24 cellular contexts compared by ENCODE assay signal in genomic region chr11:14253878-14254277, GRCh38.
"Had no signal": no experiment of that assay in that cellular context is flagged by ENCODE, and none has a peak within 500 bp of the region (broad histone marks: within the 10 kb centered on the region; RNA-seq: fewer than 3 reads in every experiment).

No MANE protein-coding gene starts in this region.

- H3K9me3 ChIP-seq: pancreas, right lobe of liver, tibial artery, uterus had no signal

- H3K4me3 Mint-ChIP-seq: activated B cell treated with CpG ODN at 0.5 μM for 24 hours; activated CD4-positive, alpha-beta T cell treated with anti-CD3 and anti-CD28 coated beads for 36 hours; activated T-cell treated with anti-CD3 and anti-CD28 coated beads, Interleukin-2, amount 50 U/mL, for 24 hours; activated T-helper 17 cell treated with anti-CD3 and anti-CD28 coated beads, Interleukin-2, amount 50 U/mL, for 72 hours; mesothelial cell of epicardium; natural killer cell; stimulated activated naive CD8-positive, alpha-beta T cell treated with anti-CD3 and anti-CD28 coated beads, Interleukin-15, amount 100 ng/mL, for 72 hours had no signal

- H3K27me3 Mint-ChIP-seq: activated CD4-positive, alpha-beta T cell treated with anti-CD3 and anti-CD28 coated beads for 36 hours; activated T-cell treated with anti-CD3 and anti-CD28 coated beads, Interleukin-2, amount 50 U/mL, for 24 hours; activated T-helper 17 cell treated with anti-CD3 and anti-CD28 coated beads, Interleukin-2, amount 50 U/mL, for 72 hours; stimulated activated naive CD8-positive, alpha-beta T cell treated with anti-CD3 and anti-CD28 coated beads, Interleukin-15, amount 100 ng/mL, for 72 hours had no signal

- DNase-seq: activated B cell treated with CpG ODN at 0.5 μM for 24 hours; activated CD4-positive, alpha-beta T cell treated with anti-CD3 and anti-CD28 coated beads for 36 hours; activated CD4-positive, alpha-beta T cell treated with anti-CD3 and anti-CD28 coated beads, Interleukin-2, amount 50 U/mL, for 4 hours; activated CD8-positive, alpha-beta memory T cell treated with anti-CD3 and anti-CD28 coated beads for 24 hours; activated CD8-positive, alpha-beta memory T cell treated with anti-CD3 and anti-CD28 coated beads, Interleukin-2, amount 50 U/mL, for 4 hours; activated T-cell treated with anti-CD3 and anti-CD28 coated beads, Interleukin-2, amount 50 U/mL, for 24 hours; aorta; brain microvascular endothelial cell; central memory CD4-positive, alpha-beta T cell; dermis blood vessel endothelial cell; effector CD8-positive, alpha-beta T cell; mammary epithelial cell; natural killer cell; pancreas; right lobe of liver; stimulated activated CD4-positive, alpha-beta T cell treated with anti-CD3 and anti-CD28 coated beads, Interleukin-1b, Interleukin-23, amount 100 ng/mL, for 48 hours; stimulated activated naive CD8-positive, alpha-beta T cell treated with anti-CD3 and anti-CD28 coated beads, Interleukin-15, amount 100 ng/mL, for 72 hours; T-helper 9 cell; tibial artery; uterus had no signal

- H3K9me3 Mint-ChIP-seq: activated B cell treated with CpG ODN at 0.5 μM for 24 hours; activated naive CD4-positive, alpha-beta T cell treated with anti-CD3 and anti-CD28 coated beads, Interleukin-2, amount 50 U/mL, for 72 hours; activated T-cell treated with anti-CD3 and anti-CD28 coated beads, Interleukin-2, amount 50 U/mL, for 24 hours; activated T-helper 17 cell treated with anti-CD3 and anti-CD28 coated beads, Interleukin-2, amount 50 U/mL, for 72 hours; mesothelial cell of epicardium; natural killer cell; stimulated activated naive CD8-positive, alpha-beta T cell treated with anti-CD3 and anti-CD28 coated beads, Interleukin-15, amount 100 ng/mL, for 72 hours had no signal

- H3K4me3 ChIP-seq: pancreas, right lobe of liver, skin epidermis, tibial artery, uterus had no signal

- H3K4me1 ChIP-seq: pancreas, tibial artery, uterus had no signal

- H3K27me3 ChIP-seq: brain microvascular endothelial cell, pancreas, right lobe of liver, uterus had no signal

- ATAC-seq: activated CD4-positive, alpha-beta T cell treated with anti-CD3 and anti-CD28 coated beads for 36 hours; activated naive CD4-positive, alpha-beta T cell treated with anti-CD3 and anti-CD28 coated beads, Interleukin-2, amount 50 U/mL, for 72 hours; activated T-helper 17 cell treated with anti-CD3 and anti-CD28 coated beads, Interleukin-2, amount 50 U/mL, for 72 hours; natural killer cell; pancreas; right lobe of liver had no signal

- H3K27ac Mint-ChIP-seq: activated B cell treated with CpG ODN at 0.5 μM for 24 hours; activated CD4-positive, alpha-beta T cell treated with anti-CD3 and anti-CD28 coated beads for 36 hours; activated naive CD4-positive, alpha-beta T cell treated with anti-CD3 and anti-CD28 coated beads, Interleukin-2, amount 50 U/mL, for 72 hours; activated T-cell treated with anti-CD3 and anti-CD28 coated beads, Interleukin-2, amount 50 U/mL, for 24 hours; activated T-helper 17 cell treated with anti-CD3 and anti-CD28 coated beads, Interleukin-2, amount 50 U/mL, for 72 hours; mesothelial cell of epicardium; natural killer cell; stimulated activated naive CD8-positive, alpha-beta T cell treated with anti-CD3 and anti-CD28 coated beads, Interleukin-15, amount 100 ng/mL, for 72 hours had no signal

- H3K36me3 Mint-ChIP-seq: activated naive CD4-positive, alpha-beta T cell treated with anti-CD3 and anti-CD28 coated beads, Interleukin-2, amount 50 U/mL, for 72 hours; mesothelial cell of epicardium; natural killer cell had no signal

- H3K36me3 ChIP-seq: brain microvascular endothelial cell, pancreas, right lobe of liver, tibial artery, uterus had no signal

- H3K4me1 Mint-ChIP-seq: activated T-helper 17 cell treated with anti-CD3 and anti-CD28 coated beads, Interleukin-2, amount 50 U/mL, for 72 hours; mesothelial cell of epicardium had no signal

- H3K27ac ChIP-seq: brain microvascular endothelial cell, pancreas, right lobe of liver, skin epidermis, tibial artery, uterus had no signal
